11 cellular contexts compared by ENCODE assay signal in genomic region chr12:124465473-124465872, GRCh38.
A peak's percentile ranks its signal among the peaks of the same experiment; 100 is the strongest.
DNase-seq lines count a peak whose midpoint lies in the region; ATAC-seq and TF ChIP-seq lines count a peak whose summit lies in the region.
"Had no signal": no experiment of that assay in that cellular context is flagged by ENCODE, and none has a peak within 500 bp of the region (broad histone marks: within the 10 kb centered on the region; RNA-seq: fewer than 3 reads in every experiment).

No MANE protein-coding gene starts in this region.

- H3K27ac Mint-ChIP-seq in immature natural killer cell = peak overlapping the region; percentile 87 to 96 (median 93)

- peaks cover 58% of the 10 kb centered on the region in 2 donors for H3K4me1 Mint-ChIP-seq in immature natural killer cell

- H3K36me3 ChIP-seq in heart left ventricle = peaks cover 0 to 72% (median 45%) of the 10 kb centered on the region in 9 donors
- H3K36me3 ChIP-seq in right atrium auricular region = peaks cover 55% of the 10 kb centered on the region
- H3K36me3 ChIP-seq in WERI-Rb-1 = peaks cover 68% of the 10 kb centered on the region
- H3K36me3 ChIP-seq in thymus (ENCODE audit: control insufficient read depth, insufficient read depth) = peaks cover 63% of the 10 kb centered on the region

- H3K27me3 ChIP-seq in heart left ventricle (no peaks in the 10 kb centered on the region), right atrium auricular region (no peaks in the 10 kb centered on the region), WERI-Rb-1 (ENCODE audit: insufficient read depth, low read depth, severe bottlenecking) (no peaks in the 10 kb centered on the region), thymus (ENCODE audit: control insufficient read depth, insufficient read depth) (no peaks in the 10 kb centered on the region)
- H3K27me3 ChIP-seq: pancreas had no signal

- ATAC-seq in heart left ventricle (no peak), HG03457 (IDR thresholded peaks at IDR 0.05; ENCODE audit: unreplicated experiment) (no peak), GM19463 (IDR thresholded peaks at IDR 0.05; ENCODE audit: unreplicated experiment) (no peak)

- H3K27ac ChIP-seq in heart left ventricle = peak overlapping the region in 7 of 12 donors; percentile 0 to 76 (median 43)
- peak overlapping the region in 1 of 2 donors; percentile 16 for H3K27ac ChIP-seq in right atrium auricular region
- H3K27ac ChIP-seq in WERI-Rb-1 = peak overlapping the region; percentile 95; the same call in 1 of the 2 replicates
- H3K27ac ChIP-seq in thymus (ENCODE audit: low read depth) = peak overlapping the region; percentile 58
- H3K27ac ChIP-seq: pancreas had no signal

- peaks cover 0 to 32% (median 12%) of the 10 kb centered on the region in 12 donors for H3K4me1 ChIP-seq in heart left ventricle
- H3K4me1 ChIP-seq in right atrium auricular region = peaks cover 0 to 20% of the 10 kb centered on the region in 2 donors
- H3K4me1 ChIP-seq in thymus (ENCODE audit: control insufficient read depth, insufficient read depth, low read length) = peaks cover 11% of the 10 kb centered on the region
- H3K4me1 ChIP-seq: pancreas had no signal

- peak overlapping the region in 2 of 12 donors; percentile 5 to 48 for H3K4me3 ChIP-seq in heart left ventricle
- no peak overlapping the region for H3K4me3 ChIP-seq in right atrium auricular region
- no peak overlapping the region for H3K4me3 ChIP-seq in WERI-Rb-1 (ENCODE audit: low read depth, low read length)
- peak overlapping the region; percentile 1 for H3K4me3 ChIP-seq in thymus (ENCODE audit: low read length)
- H3K4me3 ChIP-seq: pancreas had no signal

- DNase-seq in heart left ventricle (peak in 1 of 5 donors; percentile 14), right atrium auricular region (ENCODE audit: low spot score) (no peak), WERI-Rb-1 (no peak), immature natural killer cell (no peak)
- no peak for DNase-seq in stimulated activated CD4-positive, alpha-beta T cell treated with anti-CD3 and anti-CD28 coated beads, Interleukin-2, amount 100 ng/mL, for 48 hours
- DNase-seq: hippocampal formation, NCI-H2171 treated with DMSO at 0.1 percent for 48 hours had no signal

- intact Hi-C loops in heart left ventricle (cut with DNase I) = no loop called here

- TF ChIP-seq POLR2A in heart left ventricle (IDR thresholded peaks at IDR 0.05) = no peak

- H3K9me3 ChIP-seq in heart left ventricle (peaks cover 0 to 8% (median 0%) of the 10 kb centered on the region in 12 donors), right atrium auricular region (peaks cover 5% of the 10 kb centered on the region in 2 donors), WERI-Rb-1 (ENCODE audit: severe bottlenecking) (peaks cover 7% of the 10 kb centered on the region), thymus (ENCODE audit: control insufficient read depth) (peaks cover 5% of the 10 kb centered on the region)
- H3K9me3 ChIP-seq: pancreas had no signal

- WGBS in heart left ventricle, 4 donors = 86 to 100% (median 98%) methylated on average over 1 of the region's 1 CpG
- 98% methylated on average over 1 of the region's 1 CpG for WGBS in thymus

- peaks cover 12 to 13% (median 12%) of the 10 kb centered on the region in 3 donors for H3K27me3 Mint-ChIP-seq in immature natural killer cell (ENCODE audit: low read depth in 3 of 3)

- H3K4me3 Mint-ChIP-seq in immature natural killer cell = peak overlapping the region; percentile 75 to 86 (median 80)

- H3K36me3 Mint-ChIP-seq in immature natural killer cell = peaks cover 0 to 25% (median 24%) of the 10 kb centered on the region in 3 donors

- TF ChIP-seq CTCF in heart left ventricle (IDR thresholded peaks at IDR 0.05) (no peak), right atrium auricular region (IDR thresholded peaks at IDR 0.05) (no peak), WERI-Rb-1 (IDR thresholded peaks at IDR 0.05; ENCODE audit: low read depth, low read length) (no peak)

- peaks cover 0 to 6% (median 0%) of the 10 kb centered on the region in 6 donors for H3K9me3 Mint-ChIP-seq in immature natural killer cell
